ENCODE assay signal across 1 cellular context in genomic region chr2:240387325-240387668, GRCh38.
TF ChIP-seq lines count a peak whose summit lies in the region.

No MANE protein-coding gene starts in this region.

TF ChIP-seq in GM23338, 12 proteins besides CTCF, POLR2A, EP300 and RAD21 (continued from another document):
- TF ChIP-seq ZNF462 (CRISPR knock-in tag; IDR thresholded peaks at IDR 0.05) (no peak), CREB1 (CRISPR knock-in tag; IDR thresholded peaks at IDR 0.05; ENCODE audit: low read depth) (no peak), REST (IDR thresholded peaks at IDR 0.05; ENCODE audit: unreplicated experiment) (no peak), EZH2phosphoT487 (IDR thresholded peaks at IDR 0.05; ENCODE audit: unreplicated experiment) (no peak), EZH2 (IDR thresholded peaks at IDR 0.05; ENCODE audit: low read depth, unreplicated experiment) (no peak), NANOG (IDR thresholded peaks at IDR 0.05; ENCODE audit: borderline replicate concordance) (no peak), JUNB (IDR thresholded peaks at IDR 0.05; ENCODE audit: unreplicated experiment) (no peak), STAT1 (IDR thresholded peaks at IDR 0.05; ENCODE audit: unreplicated experiment) (no peak), POLR2AphosphoS5 (IDR thresholded peaks at IDR 0.05; ENCODE audit: low read depth) (no peak), ZNF114 (CRISPR knock-in tag; IDR thresholded peaks at IDR 0.05) (no peak)
